Comparison of ENCODE assay signal across 1 cellular context in the genomic region with DNA sequence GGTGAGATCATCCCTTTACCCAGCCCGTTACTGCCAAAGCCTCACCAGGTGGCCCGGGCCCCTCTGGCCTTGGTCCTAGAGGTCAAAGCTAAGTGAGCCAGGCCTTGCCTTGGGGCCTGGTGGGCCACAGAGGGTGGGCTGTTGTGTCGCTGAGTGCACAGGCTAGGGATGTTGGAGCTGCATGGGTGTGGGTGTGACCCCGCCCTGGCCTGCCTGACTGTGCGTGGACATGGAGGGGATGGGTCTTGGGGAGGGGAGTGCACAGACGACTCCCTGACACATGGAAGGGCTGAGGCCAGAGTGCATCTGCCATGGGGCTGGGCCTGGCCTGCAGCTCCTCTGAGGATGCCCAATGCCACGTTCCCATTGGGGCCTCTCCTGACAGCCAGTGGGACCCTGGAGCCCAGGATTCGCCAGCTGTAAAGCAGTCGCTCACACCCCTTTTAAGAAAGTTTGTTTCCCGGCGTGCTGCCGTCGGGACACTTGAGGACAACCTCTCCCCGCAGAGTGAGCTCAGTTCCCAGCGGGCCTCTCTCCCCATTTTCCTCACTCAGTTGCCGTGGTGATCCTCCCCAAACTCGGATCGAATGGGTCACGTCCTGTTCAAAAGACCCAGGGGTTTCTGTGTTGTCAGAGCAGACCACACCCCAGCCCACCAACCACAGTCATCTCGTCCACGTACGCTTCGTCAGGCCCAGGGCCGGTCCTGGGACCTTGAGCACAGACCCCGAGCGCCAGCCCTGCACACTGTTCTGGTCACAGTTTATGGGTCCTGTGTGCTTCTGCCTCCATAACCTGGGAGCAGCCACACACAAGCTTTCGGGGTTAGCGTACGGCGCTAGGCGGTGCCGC.
TF ChIP-seq lines count a peak whose summit lies in the region.

No MANE protein-coding gene starts in this region.

TF ChIP-seq in IMR-90, 13 proteins besides CTCF, POLR2A, EP300 and RAD21:
- no peak for TF ChIP-seq CHD1 (IDR thresholded peaks at IDR 0.05; ENCODE audit: low read depth, low read length)
- no peak for TF ChIP-seq BHLHE40 (IDR thresholded peaks at IDR 0.05; ENCODE audit: low read depth, low read length)
- no peak for TF ChIP-seq CEBPB (IDR thresholded peaks at IDR 0.05; ENCODE audit: low read depth, low read length)
- TF ChIP-seq MAZ (IDR thresholded peaks at IDR 0.05; ENCODE audit: borderline replicate concordance, low read depth, low read length) = no peak
- TF ChIP-seq MAFK (IDR thresholded peaks at IDR 0.05; ENCODE audit: low read depth, low read length) = no peak
- TF ChIP-seq, protein P1, sequence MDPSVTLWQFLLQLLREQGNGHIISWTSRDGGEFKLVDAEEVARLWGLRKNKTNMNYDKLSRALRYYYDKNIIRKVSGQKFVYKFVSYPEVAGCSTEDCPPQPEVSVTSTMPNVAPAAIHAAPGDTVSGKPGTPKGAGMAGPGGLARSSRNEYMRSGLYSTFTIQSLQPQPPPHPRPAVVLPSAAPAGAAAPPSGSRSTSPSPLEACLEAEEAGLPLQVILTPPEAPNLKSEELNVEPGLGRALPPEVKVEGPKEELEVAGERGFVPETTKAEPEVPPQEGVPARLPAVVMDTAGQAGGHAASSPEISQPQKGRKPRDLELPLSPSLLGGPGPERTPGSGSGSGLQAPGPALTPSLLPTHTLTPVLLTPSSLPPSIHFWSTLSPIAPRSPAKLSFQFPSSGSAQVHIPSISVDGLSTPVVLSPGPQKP (IDR thresholded peaks at IDR 0.05; ENCODE audit: borderline replicate concordance, low read depth, low read length) = no peak
- TF ChIP-seq MXI1 (IDR thresholded peaks at IDR 0.05; ENCODE audit: borderline replicate concordance, low read depth, low read length) = no peak
- TF ChIP-seq, protein P2, sequence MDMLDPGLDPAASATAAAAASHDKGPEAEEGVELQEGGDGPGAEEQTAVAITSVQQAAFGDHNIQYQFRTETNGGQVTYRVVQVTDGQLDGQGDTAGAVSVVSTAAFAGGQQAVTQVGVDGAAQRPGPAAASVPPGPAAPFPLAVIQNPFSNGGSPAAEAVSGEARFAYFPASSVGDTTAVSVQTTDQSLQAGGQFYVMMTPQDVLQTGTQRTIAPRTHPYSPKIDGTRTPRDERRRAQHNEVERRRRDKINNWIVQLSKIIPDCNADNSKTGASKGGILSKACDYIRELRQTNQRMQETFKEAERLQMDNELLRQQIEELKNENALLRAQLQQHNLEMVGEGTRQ (IDR thresholded peaks at IDR 0.05; ENCODE audit: low read depth, low read length) = no peak
- no peak for TF ChIP-seq RCOR1 (IDR thresholded peaks at IDR 0.05; ENCODE audit: insufficient replicate concordance, low read length)
- TF ChIP-seq FOS (IDR thresholded peaks at IDR 0.05; ENCODE audit: low read depth, low read length) = no peak
